In genomic region chr4:70737006-70737405, GRCh38 we compare ENCODE assay signal across 19 cellular contexts. TPM values are rescaled to one million over a fixed set of nuclear protein-coding genes. Genes with fewer than 3 reads are reported as not detected.
A peak's percentile ranks its signal among the peaks of the same experiment; 100 is the strongest.
DNase-seq lines count a peak whose midpoint lies in the region; ATAC-seq, FAIRE-seq and TF ChIP-seq lines count a peak whose summit lies in the region.
"Had no signal": no experiment of that assay in that cellular context is flagged by ENCODE, and none has a peak within 500 bp of the region (broad histone marks: within the 10 kb centered on the region; RNA-seq: fewer than 3 reads in every experiment).

No MANE protein-coding gene starts in this region.

- no peaks in the 10 kb centered on the region for H3K36me3 ChIP-seq in BLaER1
- H3K36me3 ChIP-seq: colonic mucosa, HAP-1 had no signal

- H3K4me3 ChIP-seq in BLaER1, result peak overlapping the region; percentile 39; the same call in 1 of the 2 replicates
- H3K4me3 ChIP-seq: colonic mucosa, HAP-1, heart left ventricle, smooth muscle cell had no signal

- H4K20me1 ChIP-seq in BLaER1, result no peaks in the 10 kb centered on the region

- FAIRE-seq in GM12891 (lab: Jason Lieb, UNC), result peak; percentile 5
- FAIRE-seq: kidney, urothelium cell line had no signal

- intact Hi-C loops in left colon (cut with DNase I, micrococcal nuclease), result no loop called here

- no peak for ATAC-seq in effector memory CD8-positive, alpha-beta T cell (replicated peaks)
- ATAC-seq in HG03439 (IDR thresholded peaks at IDR 0.05; ENCODE audit: unreplicated experiment) (no peak), left colon (no peak)
- ATAC-seq: heart left ventricle; stimulated activated naive CD8-positive, alpha-beta T cell treated with anti-CD3 and anti-CD28 coated beads, Interleukin-15, Interleukin-2, amounts not matched to agents 100 U/mL and 50 U/mL, for 24 hours had no signal

- peak overlapping the region; percentile 88 for H3K4me2 ChIP-seq in BLaER1
- H3K4me2 ChIP-seq: smooth muscle cell had no signal

- peak overlapping the region; percentile 36 to 59 for H3K4me3 Mint-ChIP-seq in effector memory CD8-positive, alpha-beta T cell
- H3K4me3 Mint-ChIP-seq in progenitor cell of endocrine pancreas (ENCODE audit: low read depth), result no peak overlapping the region
- H3K4me3 Mint-ChIP-seq: activated T-cell treated with anti-CD3 and anti-CD28 coated beads, Interleukin-2, amount 50 U/mL, for 24 hours had no signal

- TF ChIP-seq CTCF in progenitor cell of endocrine pancreas (IDR thresholded peaks at IDR 0.05; ENCODE audit: unreplicated experiment), result no peak

- H3K27ac Mint-ChIP-seq in effector memory CD8-positive, alpha-beta T cell, result peak overlapping the region; percentile 74 to 88
- no peak overlapping the region for H3K27ac Mint-ChIP-seq in progenitor cell of endocrine pancreas

- H3K4me1 ChIP-seq in BLaER1, result peaks cover 71% of the 10 kb centered on the region

- DNase-seq in GM12891 (ENCODE audit: insufficient read length, low spot score) (no peak), OCI-M1 (lab: John Stamatoyannopoulos, UW) (peak; percentile 81), mesenteric fat pad (ENCODE audit: low spot score) (no peak), progenitor cell of endocrine pancreas (ENCODE audit: low spot score, unreplicated experiment) (no peak), left colon (no peak)
- DNase-seq in effector memory CD8-positive, alpha-beta T cell, result no peak
- DNase-seq: activated T-cell treated with anti-CD3 and anti-CD28 coated beads, Interleukin-2, amount 50 U/mL, for 24 hours; aorta; colonic mucosa; heart left ventricle; kidney; NCI-H1694; NCI-H510A; stimulated activated naive CD8-positive, alpha-beta T cell treated with anti-CD3 and anti-CD28 coated beads, Interleukin-15, Interleukin-2, amounts not matched to agents 100 U/mL and 50 U/mL, for 24 hours had no signal

- H3K9me3 Mint-ChIP-seq in effector memory CD8-positive, alpha-beta T cell, result no peaks in the 10 kb centered on the region
- no peaks in the 10 kb centered on the region for H3K9me3 Mint-ChIP-seq in progenitor cell of endocrine pancreas (ENCODE audit: low read depth)
- H3K9me3 Mint-ChIP-seq: activated T-cell treated with anti-CD3 and anti-CD28 coated beads, Interleukin-2, amount 50 U/mL, for 24 hours had no signal

- H3K27me3 ChIP-seq in BLaER1, result no peaks in the 10 kb centered on the region
- H3K27me3 ChIP-seq: colonic mucosa, heart left ventricle had no signal

- H3K9ac ChIP-seq in BLaER1, result peak overlapping the region; percentile 64

- peak overlapping the region; percentile 81 for H3K27ac ChIP-seq in BLaER1
- H3K27ac ChIP-seq: colonic mucosa had no signal

- no peaks in the 10 kb centered on the region for H3K27me3 Mint-ChIP-seq in effector memory CD8-positive, alpha-beta T cell
- H3K27me3 Mint-ChIP-seq in progenitor cell of endocrine pancreas, result no peaks in the 10 kb centered on the region
- H3K27me3 Mint-ChIP-seq: activated T-cell treated with anti-CD3 and anti-CD28 coated beads, Interleukin-2, amount 50 U/mL, for 24 hours had no signal

- H3K9me3 ChIP-seq in BLaER1, result no peaks in the 10 kb centered on the region
- H3K9me3 ChIP-seq: colonic mucosa, HAP-1, heart left ventricle had no signal

- TF ChIP-seq POLR2A in GM12891 (IDR thresholded peaks at IDR 0.05; ENCODE audit: low read depth, low read length), result no peak

- peaks cover 22 to 34% of the 10 kb centered on the region in 2 donors for H3K4me1 Mint-ChIP-seq in effector memory CD8-positive, alpha-beta T cell (ENCODE audit: low read depth in 2 of 2)
- H3K4me1 Mint-ChIP-seq in progenitor cell of endocrine pancreas (ENCODE audit: low read depth), result peaks cover 25% of the 10 kb centered on the region

- peaks cover 4% of the 10 kb centered on the region for H3K36me3 Mint-ChIP-seq in effector memory CD8-positive, alpha-beta T cell (ENCODE audit: insufficient read depth)
- peaks cover 3% of the 10 kb centered on the region for H3K36me3 Mint-ChIP-seq in progenitor cell of endocrine pancreas (ENCODE audit: insufficient read depth)

TF ChIP-seq in GM12891, 5 proteins besides CTCF, POLR2A, EP300 and RAD21:
- TF ChIP-seq TAF1 (IDR thresholded peaks at IDR 0.05; ENCODE audit: low read depth, low read length), result no peak
- TF ChIP-seq SPI1 (IDR thresholded peaks at IDR 0.05; ENCODE audit: low read depth, low read length), result no peak
- no peak for TF ChIP-seq POLR2AphosphoS5 (IDR thresholded peaks at IDR 0.05; ENCODE audit: low read depth, low read length)
- no peak for TF ChIP-seq PAX5 (IDR thresholded peaks at IDR 0.05; ENCODE audit: insufficient read depth, low read length, severe bottlenecking)
- TF ChIP-seq POU2F2 (IDR thresholded peaks at IDR 0.05; ENCODE audit: low read depth, low read length), result no peak

RNA-seq across cellular contexts. Expression of gene RUFY3, which starts 15.2 kb away (rescaled TPM):
- 8.8 TPM for polyA plus RNA-seq in GM12891 (2012; ENCODE audit: low read depth, missing spikeins)
- total RNA-seq in mesenteric fat pad, result 54.8 TPM
- 103 TPM in 2 replicates for total RNA-seq in progenitor cell of endocrine pancreas
- total RNA-seq in left colon, result 10 to 100 TPM; 37.2 to 37.8 TPM

RNA-seq across cellular contexts. Expression of gene UTP3, which starts 48.7 kb away (rescaled TPM):
- 31.5 TPM for polyA plus RNA-seq in GM12891 (2012; ENCODE audit: low read depth, missing spikeins)
- 26.1 TPM for total RNA-seq in mesenteric fat pad
- 25.5 and 27.7 TPM in 2 replicates for total RNA-seq in progenitor cell of endocrine pancreas
- 10 to 100 TPM; 18.4 to 19.7 TPM for total RNA-seq in left colon
